17 cellular contexts compared by ENCODE assay signal in the genomic region with DNA sequence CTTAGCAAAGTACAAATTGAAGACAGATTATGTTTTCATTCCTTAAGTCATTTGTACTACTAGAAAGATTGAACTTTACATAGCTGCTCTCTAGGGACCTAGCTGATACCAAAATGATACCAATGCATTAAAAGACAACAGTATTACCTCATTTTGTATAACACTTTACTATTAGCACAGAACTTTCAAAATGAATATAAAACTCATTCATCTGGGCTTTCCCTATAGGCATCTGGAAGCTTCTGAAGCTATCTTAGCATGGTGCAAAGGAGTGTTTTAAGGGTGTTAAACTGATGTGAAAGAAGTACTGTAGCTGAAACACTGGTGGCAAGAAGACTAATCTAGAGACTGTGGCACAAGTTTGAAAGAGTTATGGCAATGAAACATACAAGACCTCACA.
DNase-seq lines count a peak whose midpoint lies in the region; ATAC-seq, FAIRE-seq and TF ChIP-seq lines count a peak whose summit lies in the region.
"Had no signal": no experiment of that assay in that cellular context is flagged by ENCODE, and none has a peak within 500 bp of the region (broad histone marks: within the 10 kb centered on the region; RNA-seq: fewer than 3 reads in every experiment).

No MANE protein-coding gene starts in this region.

- no peak for FAIRE-seq in H54 (lab: Jason Lieb, UNC)
- FAIRE-seq: H1, small intestine had no signal

- no peak for DNase-seq in neuronal stem cell (ENCODE audit: low spot score)
- DNase-seq in CD14-positive monocyte (ENCODE audit: low spot score), result no peak
- no peak for DNase-seq in activated effector memory CD4-positive, alpha-beta T cell treated with anti-CD3 and anti-CD28 coated beads, Interleukin-2, amount 50 U/mL, for 16 hours
- no peak for DNase-seq in NCI-H510A (lab: John Stamatoyannopoulos, UW)
- DNase-seq in H54 (ENCODE audit: insufficient read length, low spot score), result no peak
- DNase-seq: activated CD4-positive, CD25-positive, alpha-beta regulatory T cell treated with anti-CD3 and anti-CD28 coated beads, Interleukin-2, amount 50 U/mL, for 72 hours; activated T-cell treated with anti-CD3 and anti-CD28 coated beads, Interleukin-2, amount 50 U/mL, for 48 hours; DMS79; NCI-H1694; NCI-H524 treated with DMSO at 0.1 percent for 48 hours; small intestine had no signal

- no peak overlapping the region for H2BK12ac ChIP-seq in neuronal stem cell (ENCODE audit: low read length)

- no peak overlapping the region for H3K27ac ChIP-seq in neuronal stem cell (replicated peaks; ENCODE audit: low read length)
- H3K27ac ChIP-seq: BLaER1 treated with 17β-estradiol and CSF1 and Interleukin-3, amounts not matched to agents 10 nM and 100 nM; RWPE1 had no signal

- ATAC-seq in GM18907 (IDR thresholded peaks at IDR 0.05; ENCODE audit: unreplicated experiment) (peak; percentile 85), GM21717 (IDR thresholded peaks at IDR 0.05; ENCODE audit: unreplicated experiment) (peak; percentile 75), HG03095 (IDR thresholded peaks at IDR 0.05; ENCODE audit: unreplicated experiment) (peak; percentile 90)

- no peak overlapping the region for H3K14ac ChIP-seq in neuronal stem cell (ENCODE audit: low read length)

- H2AFZ ChIP-seq in neuronal stem cell (ENCODE audit: low read length), result no peak overlapping the region

- H3K4me2 ChIP-seq in neuronal stem cell (ENCODE audit: insufficient read depth, low read length, poor library complexity, severe bottlenecking), result peak overlapping the region; percentile 0
- H3K4me2 ChIP-seq: BLaER1 treated with 17β-estradiol and CSF1 and Interleukin-3, amounts not matched to agents 10 nM and 100 nM had no signal

- no peak for TF ChIP-seq CTCF in CD14-positive monocyte (IDR thresholded peaks at IDR 0.05)

- H3K9me3 Mint-ChIP-seq in CD14-positive monocyte, result peaks cover 0 to 8% (median 4%) of the 10 kb centered on the region in 7 donors

- no peak overlapping the region for H4K91ac ChIP-seq in neuronal stem cell (ENCODE audit: low read depth, low read length, poor library complexity)

- no peak for TF ChIP-seq POLR2A in H54 (IDR thresholded peaks at IDR 0.05; ENCODE audit: low read depth, low read length)

- no peaks in the 10 kb centered on the region for H3K9me3 ChIP-seq in neuronal stem cell (replicated peaks in 1 of 2; ENCODE audit: control insufficient read depth in 2 of 2, insufficient read depth in 1 of 2, low read depth in 1 of 2, low read length in 2 of 2)

- no peak overlapping the region for H3K9ac ChIP-seq in neuronal stem cell (ENCODE audit: low read depth, low read length, poor library complexity)
- H3K9ac ChIP-seq: BLaER1 treated with 17β-estradiol and CSF1 and Interleukin-3, amounts not matched to agents 10 nM and 100 nM had no signal

- H2AK5ac ChIP-seq in neuronal stem cell (ENCODE audit: low read depth, low read length), result no peak overlapping the region

- H3K4me1 ChIP-seq in neuronal stem cell (ENCODE audit: control insufficient read depth in 2 of 2, insufficient read depth in 1 of 2, low read depth in 1 of 2, low read length in 2 of 2), result no peaks in the 10 kb centered on the region

- no peak overlapping the region for H3K4ac ChIP-seq in neuronal stem cell (ENCODE audit: low read length)

- no peak overlapping the region for H2BK120ac ChIP-seq in neuronal stem cell (ENCODE audit: low read depth, low read length)

- H3K4me1 Mint-ChIP-seq in CD14-positive monocyte, result no peaks in the 10 kb centered on the region

- no peak overlapping the region for H3K4me3 Mint-ChIP-seq in CD14-positive monocyte

- no peak overlapping the region for H2BK5ac ChIP-seq in neuronal stem cell (ENCODE audit: low read length)

- no peak overlapping the region for H4K8ac ChIP-seq in neuronal stem cell (ENCODE audit: low read depth, low read length)

- no peaks in the 10 kb centered on the region for H3K36me3 ChIP-seq in neuronal stem cell (replicated peaks in 1 of 2; ENCODE audit: control insufficient read depth in 2 of 2, insufficient read depth in 2 of 2, low read length in 2 of 2)
- H3K36me3 ChIP-seq: BLaER1 treated with 17β-estradiol and CSF1 and Interleukin-3, amounts not matched to agents 10 nM and 100 nM had no signal

- H3K23ac ChIP-seq in neuronal stem cell (ENCODE audit: low read depth, low read length, poor library complexity), result no peak overlapping the region

- no peaks in the 10 kb centered on the region for H3K27me3 ChIP-seq in neuronal stem cell (ENCODE audit: control insufficient read depth in 3 of 3, insufficient read depth in 3 of 3, low read depth in 1 of 3, low read length in 3 of 3)
- H3K27me3 ChIP-seq: BLaER1 treated with 17β-estradiol and CSF1 and Interleukin-3, amounts not matched to agents 10 nM and 100 nM had no signal

- H3K79me1 ChIP-seq in neuronal stem cell (ENCODE audit: low read depth, low read length), result no peaks in the 10 kb centered on the region

- no peaks in the 10 kb centered on the region for H3K36me3 Mint-ChIP-seq in CD14-positive monocyte

- no peak overlapping the region for H3K4me3 ChIP-seq in neuronal stem cell (ENCODE audit: low read length in 2 of 2)
- H3K4me3 ChIP-seq: BLaER1 treated with 17β-estradiol and CSF1 and Interleukin-3, amounts not matched to agents 10 nM and 100 nM had no signal

- H3K27me3 Mint-ChIP-seq in CD14-positive monocyte (ENCODE audit: low read depth in 3 of 3), result no peaks in the 10 kb centered on the region

- intact Hi-C loops in CD14-positive monocyte (cut with micrococcal nuclease), result no loop called here

- H2BK15ac ChIP-seq in neuronal stem cell (ENCODE audit: low read length), result no peak overlapping the region

- H3K27ac Mint-ChIP-seq in CD14-positive monocyte, result no peak overlapping the region

- H3K18ac ChIP-seq in neuronal stem cell (ENCODE audit: low read length), result no peak overlapping the region
